In genomic region chr1:17419626-17420328, GRCh38 we compare ENCODE assay signal across 9 cellular contexts. TPM values are rescaled to one million over a fixed set of nuclear protein-coding genes. Genes with fewer than 3 reads are reported as not detected.
DNase-seq lines count a peak whose midpoint lies in the region; ATAC-seq, FAIRE-seq and TF ChIP-seq lines count a peak whose summit lies in the region.
"Had no signal": no experiment of that assay in that cellular context is flagged by ENCODE, and none has a peak within 500 bp of the region (broad histone marks: within the 10 kb centered on the region; RNA-seq: fewer than 3 reads in every experiment).

No MANE protein-coding gene starts in this region.

- H3K9me3 ChIP-seq in PC-3 (ENCODE audit: low read length): no peaks in the 10 kb centered on the region
- no peaks in the 10 kb centered on the region for H3K9me3 ChIP-seq in upper lobe of right lung

- TF ChIP-seq CTCF in PC-3 (conservative IDR thresholded peaks at IDR 0.05; ENCODE audit: low read depth, low read length) (peak; percentile 98), omental fat pad (IDR thresholded peaks at IDR 0.05) (peak in 2 of 3 donors; percentile 57 to 86), upper lobe of right lung (IDR thresholded peaks at IDR 0.05) (peak; percentile 99)

- CTCF ChIA-PET in PC-3 (lab: Charles Lee): no interaction called here

- H3K9me2 ChIP-seq in PC-3 (replicated peaks; ENCODE audit: low read length): no peaks in the 10 kb centered on the region

- no peak overlapping the region for H3K4me2 ChIP-seq in PC-3 (ENCODE audit: low read length)

- DNase-seq in DMS 273 (lab: John Stamatoyannopoulos, UW; ENCODE audit: unreplicated experiment): peak; percentile 72
- DNase-seq in DMS 273 treated with DMSO at 0.1 percent for 48 hours (lab: John Stamatoyannopoulos, UW): no peak
- peak; percentile 56 for DNase-seq in PC-3
- peak; percentile 46 for DNase-seq in activated gamma-delta T cell (lab: John Stamatoyannopoulos, UW)
- peak; percentile 74 to 85 for DNase-seq in frontal cortex (ENCODE audit: low spot score in 2 of 2)
- DNase-seq in omental fat pad (ENCODE audit: low spot score): peak; percentile 34
- peak; percentile 82 for DNase-seq in upper lobe of right lung

- H3F3A ChIP-seq in PC-3 (ENCODE audit: low read length, unreplicated experiment): no peaks in the 10 kb centered on the region

- intact Hi-C loops in PC-3 (cut with micrococcal nuclease): loop anchor here (2.0 kb wide), 1 partner anchor 65 kb away; no protein-coding TSS in a partner anchor
- intact Hi-C loops in upper lobe of right lung (cut with DNase I): loop anchor here (10.0 kb wide), 1 partner anchor 55 kb away; no protein-coding TSS in a partner anchor

- H3K36me3 ChIP-seq in PC-3 (ENCODE audit: low read depth, low read length) (peaks cover 82% of the 10 kb centered on the region), upper lobe of right lung (peaks cover 99% of the 10 kb centered on the region)

- H3K27me3 ChIP-seq in PC-3 (ENCODE audit: low read length) (no peaks in the 10 kb centered on the region), upper lobe of right lung (no peaks in the 10 kb centered on the region)

- H3K79me2 ChIP-seq in PC-3 (ENCODE audit: low read length): peaks cover 21% of the 10 kb centered on the region; the same call in 1 of the 2 replicates

- no peak overlapping the region for H3K9ac ChIP-seq in PC-3 (ENCODE audit: low read length)

- POLR2A ChIA-PET in PC-3 (lab: Charles Lee; ENCODE audit: unreplicated experiment): no interaction called here

- no peak overlapping the region for H2AFZ ChIP-seq in PC-3 (ENCODE audit: low read length)

- no TSS peak for BruUV-seq in PC-3 (replicated peaks; lab: Mats Ljungman, UMichigan)

- H4K20me1 ChIP-seq in PC-3 (ENCODE audit: low read length): peaks cover 9% of the 10 kb centered on the region; the same call in 1 of the 2 replicates

- ATAC-seq in PC-3 (peak; percentile 71), omental fat pad (ENCODE audit: low FRiP score) (peak; percentile 62), upper lobe of right lung (peak; percentile 94), HG03097 (IDR thresholded peaks at IDR 0.05; ENCODE audit: low FRiP score, unreplicated experiment) (no peak)

- H3K4me1 ChIP-seq in PC-3 (ENCODE audit: insufficient read depth, low read length): no peaks in the 10 kb centered on the region
- H3K4me1 ChIP-seq in upper lobe of right lung: peaks cover 5% of the 10 kb centered on the region

- H3K27ac ChIP-seq in PC-3 (ENCODE audit: low read length) (no peak overlapping the region), upper lobe of right lung (no peak overlapping the region)

- H3K4me3 ChIP-seq in PC-3 (ENCODE audit: low read length) (no peak overlapping the region), upper lobe of right lung (no peak overlapping the region)

- FAIRE-seq in frontal cortex (lab: Jason Lieb, UNC): no peak
- FAIRE-seq: A204.1 had no signal

RNA-seq across cellular contexts. Expression of gene RCC2, which starts 19.7 kb away (rescaled TPM):
- total RNA-seq in PC-3 (2014; rRNA removed) (82.7 and 95.2 TPM in 2 replicates), frontal cortex (27.7 TPM), omental fat pad (10 to 100 TPM; 20.9 to 44.4 (median 26.6) TPM), upper lobe of right lung (48.6 TPM)

RNA-seq across cellular contexts. Expression of gene PADI6, which starts 47.8 kb away (rescaled TPM):
- not detected in 2 replicates for total RNA-seq in PC-3 (2014; rRNA removed)
- not detected for total RNA-seq in frontal cortex
- not detected for total RNA-seq in omental fat pad
- total RNA-seq in upper lobe of right lung: not detected
